In genomic region chr16:78430281-78430680, GRCh38 we compare ENCODE assay signal across 11 cellular contexts.
"Had no signal": no experiment of that assay in that cellular context is flagged by ENCODE, and none has a peak within 500 bp of the region (broad histone marks: within the 10 kb centered on the region; RNA-seq: fewer than 3 reads in every experiment).

No MANE protein-coding gene starts in this region.

- H3K27ac ChIP-seq: GM23248 had no signal

- H2AFZ ChIP-seq: GM23248, GM23338 had no signal

- DNase-seq: GM23248, GOT3, H7, H9, HCEC 1CT, HFFc6 had no signal

- H3K9ac ChIP-seq: GM23248 had no signal

- ATAC-seq: GM23338, HCT116 had no signal

- H3K9me3 ChIP-seq: HAP-1 had no signal

- H3K4me3 ChIP-seq: GM23248, GM23338, HAP-1 had no signal

- H3K4me1 ChIP-seq: HAP-1 had no signal

- H3K36me3 ChIP-seq: HAP-1 had no signal

- FAIRE-seq: H1, H54 had no signal

- H3K4me2 ChIP-seq: GM23338 had no signal
